In the genomic region with DNA sequence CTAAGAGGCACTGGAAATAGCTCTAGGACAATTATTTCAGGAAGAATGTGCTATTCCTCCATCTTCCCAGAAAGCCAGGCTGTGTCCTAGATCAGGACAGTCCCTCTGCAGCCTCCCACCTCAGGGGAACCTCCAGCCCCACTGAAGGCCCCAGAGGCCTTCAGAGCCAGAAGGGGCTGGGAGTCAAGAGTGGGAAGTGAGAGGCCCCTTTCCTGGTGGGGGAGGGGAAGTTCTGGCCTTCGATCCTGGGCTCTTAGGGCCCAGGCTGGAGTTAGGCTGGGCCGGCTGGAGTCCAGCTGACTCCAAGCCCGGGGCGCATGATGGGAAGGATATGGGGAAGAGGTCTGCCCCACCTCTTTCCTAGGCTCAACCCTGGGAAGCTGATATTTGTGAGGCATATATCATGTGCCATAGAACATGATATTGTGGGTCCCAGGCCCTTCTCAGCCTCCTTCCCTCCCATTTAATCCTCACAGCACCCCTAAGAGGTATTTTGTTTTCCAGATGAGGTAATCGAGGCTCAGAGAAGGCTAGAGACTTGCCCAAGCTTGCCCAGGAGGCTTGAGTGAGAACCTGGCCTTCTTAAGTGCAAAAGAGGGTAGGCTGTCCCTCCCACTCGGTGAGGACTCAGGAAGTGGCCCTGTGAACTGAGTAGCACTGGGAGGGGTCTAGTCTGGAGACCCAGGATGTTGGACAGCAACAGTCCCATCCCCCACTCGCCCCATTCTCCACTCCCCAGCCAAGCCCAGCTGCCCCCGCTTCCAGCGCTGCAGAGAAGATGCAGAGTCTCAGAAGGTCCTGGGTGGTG, we compare ENCODE assay signal across 10 cellular contexts. TPM values are rescaled to one million over a fixed set of nuclear protein-coding genes. Genes with fewer than 3 reads are reported as not detected.
DNase-seq lines count a peak whose midpoint lies in the region; ATAC-seq and TF ChIP-seq lines count a peak whose summit lies in the region.
"Had no signal": no experiment of that assay in that cellular context is flagged by ENCODE, and none has a peak within 500 bp of the region (broad histone marks: within the 10 kb centered on the region; RNA-seq: fewer than 3 reads in every experiment).

No MANE protein-coding gene starts in this region.

- peaks cover 3% of the 10 kb centered on the region for H3K36me3 Mint-ChIP-seq in CD4-positive, CD25-positive, alpha-beta regulatory T cell

- H2AFZ ChIP-seq in neuronal stem cell (ENCODE audit: low read length), result peak overlapping the region; percentile 77

- peak overlapping the region; percentile 31 for H3K4ac ChIP-seq in neuronal stem cell (ENCODE audit: low read length)

- no peaks in the 10 kb centered on the region for H3K36me3 ChIP-seq in CD4-positive, CD25-positive, alpha-beta regulatory T cell (ENCODE audit: control insufficient read depth, insufficient read depth, low read length)
- H3K36me3 ChIP-seq in esophagus muscularis mucosa, result no peaks in the 10 kb centered on the region
- no peaks in the 10 kb centered on the region for H3K36me3 ChIP-seq in neuronal stem cell (replicated peaks in 1 of 2; ENCODE audit: control insufficient read depth in 2 of 2, insufficient read depth in 2 of 2, low read length in 2 of 2)

- peak overlapping the region; percentile 52 for H4K8ac ChIP-seq in neuronal stem cell (ENCODE audit: low read depth, low read length)

- peak overlapping the region; percentile 78 for H3K27ac ChIP-seq in CD4-positive, CD25-positive, alpha-beta regulatory T cell (ENCODE audit: insufficient read depth, low read length, poor library complexity, severe bottlenecking)
- H3K27ac ChIP-seq in esophagus muscularis mucosa (replicated peaks in 1 of 4) (peak overlapping the region; percentile 70 to 82 (median 75)), neuronal stem cell (replicated peaks; ENCODE audit: low read length) (no peak overlapping the region)

- H3K14ac ChIP-seq in neuronal stem cell (ENCODE audit: low read length), result no peak overlapping the region

- H3K4me3 Mint-ChIP-seq in CD4-positive, CD25-positive, alpha-beta regulatory T cell, result peak overlapping the region in 2 of 4 donors; percentile 78 to 86
- H3K4me3 Mint-ChIP-seq: nephron had no signal

- 64% methylated on average over 9 of the region's 9 CpGs for WGBS in esophagus muscularis mucosa
- no CpG with 5 or more reads among the region's 9 CpGs for WGBS in neuronal stem cell (ENCODE audit: extremely low coverage in 2 of 2, insufficient read length in 2 of 2, insufficient replicate concordance in 1 of 2), 2 donors

- H2AK5ac ChIP-seq in neuronal stem cell (ENCODE audit: low read depth, low read length), result peak overlapping the region; percentile 96

- TF ChIP-seq CTCF in esophagus muscularis mucosa (IDR thresholded peaks at IDR 0.05), result no peak

- peak overlapping the region; percentile 73 for H2BK120ac ChIP-seq in neuronal stem cell (ENCODE audit: low read depth, low read length)

- H3K9ac ChIP-seq in neuronal stem cell (ENCODE audit: low read depth, low read length, poor library complexity), result no peak overlapping the region

- peaks cover 0 to 43% (median 21%) of the 10 kb centered on the region in 4 donors for H3K4me1 Mint-ChIP-seq in CD4-positive, CD25-positive, alpha-beta regulatory T cell

- no peak overlapping the region for H2BK12ac ChIP-seq in neuronal stem cell (ENCODE audit: low read length)

- H2BK5ac ChIP-seq in neuronal stem cell (ENCODE audit: low read length), result peak overlapping the region; percentile 83

- no peak for TF ChIP-seq EP300 in esophagus muscularis mucosa (IDR thresholded peaks at IDR 0.05)

- intact Hi-C loops in esophagus muscularis mucosa (cut with DNase I), result no loop called here

- H3K23ac ChIP-seq in neuronal stem cell (ENCODE audit: low read depth, low read length, poor library complexity), result no peak overlapping the region

- H3K27me3 Mint-ChIP-seq in CD4-positive, CD25-positive, alpha-beta regulatory T cell, result peaks cover 4% of the 10 kb centered on the region

- H3K4me2 ChIP-seq in neuronal stem cell (ENCODE audit: insufficient read depth, low read length, poor library complexity, severe bottlenecking), result no peak overlapping the region

- peak overlapping the region; percentile 66 to 96 (median 96) for H3K27ac Mint-ChIP-seq in CD4-positive, CD25-positive, alpha-beta regulatory T cell

- no peaks in the 10 kb centered on the region for H3K9me3 ChIP-seq in CD4-positive, CD25-positive, alpha-beta regulatory T cell (ENCODE audit: control insufficient read depth in 2 of 2, low read length in 2 of 2)
- H3K9me3 ChIP-seq in esophagus muscularis mucosa, result no peaks in the 10 kb centered on the region
- no peaks in the 10 kb centered on the region for H3K9me3 ChIP-seq in neuronal stem cell (replicated peaks in 1 of 2; ENCODE audit: control insufficient read depth in 2 of 2, insufficient read depth in 1 of 2, low read depth in 1 of 2, low read length in 2 of 2)

- peaks cover 0 to 2% (median 0%) of the 10 kb centered on the region in 7 donors for H3K9me3 Mint-ChIP-seq in CD4-positive, CD25-positive, alpha-beta regulatory T cell
- H3K9me3 Mint-ChIP-seq: nephron had no signal

- TF ChIP-seq POLR2A in esophagus muscularis mucosa (IDR thresholded peaks at IDR 0.05; ENCODE audit: low read depth), result no peak

- H3K27me3 ChIP-seq in CD4-positive, CD25-positive, alpha-beta regulatory T cell (ENCODE audit: control insufficient read depth, insufficient read depth, low read length), result no peaks in the 10 kb centered on the region
- H3K27me3 ChIP-seq in esophagus muscularis mucosa (no peaks in the 10 kb centered on the region), neuronal stem cell (ENCODE audit: control insufficient read depth in 3 of 3, insufficient read depth in 3 of 3, low read depth in 1 of 3, low read length in 3 of 3) (peaks cover 0 to 10% (median 0%) of the 10 kb centered on the region in 3 experiments)

- H4K91ac ChIP-seq in neuronal stem cell (ENCODE audit: low read depth, low read length, poor library complexity), result no peak overlapping the region

- ATAC-seq in CD4-positive, CD25-positive, alpha-beta regulatory T cell (ENCODE audit: low read depth in 2 of 2), result no peak
- no peak for ATAC-seq in GM18867 (IDR thresholded peaks at IDR 0.05; ENCODE audit: unreplicated experiment)
- ATAC-seq in GM18520 (IDR thresholded peaks at IDR 0.05; ENCODE audit: unreplicated experiment), result no peak

- H3K4me1 ChIP-seq in CD4-positive, CD25-positive, alpha-beta regulatory T cell (ENCODE audit: control insufficient read depth, insufficient read depth, low read length, poor library complexity, severe bottlenecking), result peaks cover 34% of the 10 kb centered on the region
- peaks cover 26 to 38% (median 33%) of the 10 kb centered on the region in 4 donors for H3K4me1 ChIP-seq in esophagus muscularis mucosa
- H3K4me1 ChIP-seq in neuronal stem cell (ENCODE audit: control insufficient read depth in 2 of 2, insufficient read depth in 1 of 2, low read depth in 1 of 2, low read length in 2 of 2), result peaks cover 15 to 16% of the 10 kb centered on the region in 2 donors

- H3K18ac ChIP-seq in neuronal stem cell (ENCODE audit: low read length), result peak overlapping the region; percentile 79

- H2BK15ac ChIP-seq in neuronal stem cell (ENCODE audit: low read length), result peak overlapping the region; percentile 54

- no peaks in the 10 kb centered on the region for H3K79me1 ChIP-seq in neuronal stem cell (ENCODE audit: low read depth, low read length)

- peak overlapping the region; percentile 21 for H3K4me3 ChIP-seq in CD4-positive, CD25-positive, alpha-beta regulatory T cell (ENCODE audit: low read depth, low read length)
- H3K4me3 ChIP-seq in esophagus muscularis mucosa, result no peak overlapping the region
- no peak overlapping the region for H3K4me3 ChIP-seq in neuronal stem cell (ENCODE audit: low read length in 2 of 2)

- peak in 1 of 3 donors; percentile 72 for DNase-seq in CD4-positive, CD25-positive, alpha-beta regulatory T cell
- DNase-seq in esophagus muscularis mucosa (ENCODE audit: extremely low spot score), result no peak
- DNase-seq in neuronal stem cell (ENCODE audit: low spot score), result no peak
- DNase-seq in NCI-H1417 (lab: John Stamatoyannopoulos, UW), result no peak
- DNase-seq in 8988T, result no peak

TF ChIP-seq in PFSK-1, 5 proteins besides CTCF, POLR2A, EP300 and RAD21 (continues in another document):
- no peak for TF ChIP-seq TAF1 (IDR thresholded peaks at IDR 0.05; ENCODE audit: borderline replicate concordance, insufficient read depth, low read length)
- no peak for TF ChIP-seq SIN3A (IDR thresholded peaks at IDR 0.05; ENCODE audit: borderline replicate concordance, insufficient read depth, low read length)

RNA-seq across cellular contexts. Expression of gene HSPG2, which starts 18.6 kb away (rescaled TPM):
- 3.2 TPM for total RNA-seq in CD4-positive, CD25-positive, alpha-beta regulatory T cell
- under 1 TPM in 3 of 4 donors, not detected in 1; 0.05 to 0.23 (median 0.10) TPM for polyA plus RNA-seq in CD4-positive, CD25-positive, alpha-beta regulatory T cell
- polyA plus RNA-seq in PFSK-1 (2012; ENCODE audit: insufficient read length, low read depth), result 23.3 TPM
- 1,000 to 10,000 TPM in 1 of 4 donors, 100 to 1,000 TPM in 3; 414 to 1,199 (median 595) TPM for total RNA-seq in esophagus muscularis mucosa
- 11.0 TPM for polyA plus RNA-seq in neuronal stem cell (2013, experiment 1 of 2)
- polyA plus RNA-seq in neuronal stem cell (2013, experiment 2 of 2), result 10.9 TPM

RNA-seq across cellular contexts. Expression of gene CELA3B, which starts 21.1 kb away (rescaled TPM):
- total RNA-seq in CD4-positive, CD25-positive, alpha-beta regulatory T cell, result not detected
- not detected for polyA plus RNA-seq in CD4-positive, CD25-positive, alpha-beta regulatory T cell
- not detected for polyA plus RNA-seq in PFSK-1 (2012; ENCODE audit: insufficient read length, low read depth)
- not detected for total RNA-seq in esophagus muscularis mucosa
- not detected for polyA plus RNA-seq in neuronal stem cell (2013, experiment 1 of 2)
- not detected for polyA plus RNA-seq in neuronal stem cell (2013, experiment 2 of 2)
- polyA plus RNA-seq: BJ had no signal

RNA-seq across cellular contexts. Expression of gene CELA3A, which starts 45.8 kb away (rescaled TPM):
- not detected for total RNA-seq in CD4-positive, CD25-positive, alpha-beta regulatory T cell
- polyA plus RNA-seq in CD4-positive, CD25-positive, alpha-beta regulatory T cell, result not detected
- not detected for polyA plus RNA-seq in PFSK-1 (2012; ENCODE audit: insufficient read length, low read depth)
- not detected for total RNA-seq in esophagus muscularis mucosa
- polyA plus RNA-seq in neuronal stem cell (2013, experiment 1 of 2), result not detected
- polyA plus RNA-seq in neuronal stem cell (2013, experiment 2 of 2), result not detected
- polyA plus RNA-seq: BJ had no signal

Comparison
In these comparisons a context has a peak if more than half of its experiments do, and no peak if none do; other contexts are left out.
1. RNA of gene HSPG2, which starts 18.6 kb away (total RNA-seq): 414 to 1,199 TPM in esophagus muscularis mucosa; 3.2 TPM in CD4-positive, CD25-positive, alpha-beta regulatory T cell (single experiment); every median in the first group is over 10 times any median in the second.